ENCODE assay signal across 11 cellular contexts in genomic region chr1:169027607-169028320, GRCh38.
DNase-seq lines count a peak whose midpoint lies in the region; ATAC-seq, FAIRE-seq and TF ChIP-seq lines count a peak whose summit lies in the region.
"Had no signal": no experiment of that assay in that cellular context is flagged by ENCODE, and none has a peak within 500 bp of the region (broad histone marks: within the 10 kb centered on the region; RNA-seq: fewer than 3 reads in every experiment).

No MANE protein-coding gene starts in this region.

- intact Hi-C loops in GM12878 (cut with micrococcal nuclease; ENCODE audit: unreplicated experiment): loop anchor here (1.0 to 5.0 kb wide), 3 partner anchors 17 to 80 kb away; partner anchors contain the start of gene ATP1B1

- peak in 1 of 2 experiments; percentile 10; a peak in 1 of 4 replicates for TF ChIP-seq EP300 in GM12878 (IDR thresholded peaks at IDR 0.05; ENCODE audit: borderline replicate concordance in 1 of 2, control insufficient read depth in 1 of 2, low read depth in 2 of 2, low read length in 2 of 2)

- H3K9ac ChIP-seq in GM12878 (ENCODE audit: control insufficient read depth, insufficient read depth, low read length): no peak overlapping the region

- CTCF ChIA-PET in GM12878 (lab: Yijun Ruan, JAX): interaction anchor here (0.9 to 4.0 kb wide), 10 partner anchors 14 to 685 kb away, joined by 3 to 26 read pairs (median 5); no protein-coding TSS in a partner anchor

- H4K20me1 ChIP-seq in GM12878 (ENCODE audit: control insufficient read depth, insufficient read depth): no peaks in the 10 kb centered on the region
- no peaks in the 10 kb centered on the region for H4K20me1 ChIP-seq in hepatocyte (ENCODE audit: insufficient read depth, poor library complexity, severe bottlenecking)

- peak; percentile 66 for DNase-seq in ACHN
- no peak for DNase-seq in GM19239 (ENCODE audit: insufficient read length, low spot score)
- DNase-seq in GM12878 (ENCODE audit: low read depth, low spot score): peak; percentile 76
- no peak for DNase-seq in hepatocyte (ENCODE audit: low spot score)
- no peak for DNase-seq in T1000 (lab: John Stamatoyannopoulos, UW)
- DNase-seq in stimulated activated CD4-positive, alpha-beta T cell treated with anti-CD3 and anti-CD28 coated beads, Interleukin-2, amount 100 ng/mL, for 24 hours: no peak
- DNase-seq: brain microvascular endothelial cell, mesendoderm, NCI-H187 treated with DMSO at 0.1 percent for 48 hours had no signal

- POLR2A ChIA-PET in GM12878 (lab: Charles Lee): interaction anchor here (0.5 to 6.8 kb wide), 6 partner anchors 15 to 860 kb away, joined by 3 to 52 read pairs (median 4); no protein-coding TSS in a partner anchor

- RAD21 ChIA-PET in GM12878 (lab: Charles Lee; ENCODE audit: unreplicated experiment): interaction anchor here (1.0 to 9.0 kb wide), 13 partner anchors 15 to 391 kb away, joined by 3 to 112 read pairs (median 6); no protein-coding TSS in a partner anchor

- H3K36me3 ChIP-seq in GM12878 (ENCODE audit: control insufficient read depth in 2 of 2, insufficient read depth in 2 of 2, low read length in 1 of 2): no peaks in the 10 kb centered on the region
- H3K36me3 ChIP-seq in hepatocyte (replicated peaks; ENCODE audit: insufficient read depth, low read depth): no peaks in the 10 kb centered on the region
- H3K36me3 ChIP-seq: brain microvascular endothelial cell had no signal

- WGBS in GM12878 (ENCODE audit: insufficient coverage, insufficient replicate concordance, low lambda C conversion rate, missing lambda C conversion rate): 48% methylated on average over 8 of the region's 8 CpGs
- WGBS in hepatocyte (ENCODE audit: low lambda C conversion rate, missing lambda C conversion rate): 70% methylated on average over 8 of the region's 8 CpGs

- H3K27me3 ChIP-seq in GM12878 (replicated peaks in 1 of 2; ENCODE audit: control insufficient read depth in 2 of 2, insufficient read depth in 2 of 2, low read length in 1 of 2) (no peaks in the 10 kb centered on the region), hepatocyte (no peaks in the 10 kb centered on the region)
- H3K27me3 ChIP-seq: brain microvascular endothelial cell had no signal

- ATAC-seq in HG02981 (IDR thresholded peaks at IDR 0.05; ENCODE audit: unreplicated experiment): peak; percentile 52
- peak; percentile 73 for ATAC-seq in GM12878
- no peak for ATAC-seq in HG02610 (IDR thresholded peaks at IDR 0.05; ENCODE audit: unreplicated experiment)

- no peak overlapping the region for H3K4me2 ChIP-seq in GM12878 (ENCODE audit: control insufficient read depth, insufficient read depth)
- no peak overlapping the region for H3K4me2 ChIP-seq in hepatocyte

- H3K27ac ChIP-seq in GM12878 (ENCODE audit: control insufficient read depth, insufficient read depth): no peak overlapping the region
- H3K27ac ChIP-seq in hepatocyte: no peak overlapping the region
- H3K27ac ChIP-seq: brain microvascular endothelial cell had no signal

- H3K9me2 ChIP-seq in hepatocyte (replicated peaks; ENCODE audit: insufficient read depth): no peaks in the 10 kb centered on the region

- H3K4me1 ChIP-seq in GM12878 (ENCODE audit: control insufficient read depth, insufficient read depth, low read length) (peaks cover 15% of the 10 kb centered on the region), hepatocyte (ENCODE audit: insufficient read depth) (no peaks in the 10 kb centered on the region)

- BruUV-seq in GM12878 (replicated peaks; lab: Mats Ljungman, UMichigan): no TSS peak

- TF ChIP-seq POLR2A in GM12878 (IDR thresholded peaks at IDR 0.05; ENCODE audit: low read depth, low read length): no peak

- FAIRE-seq in GM19239 (lab: Jason Lieb, UNC): peak; percentile 94
- no peak for FAIRE-seq in GM12878 (lab: Jason Lieb, UNC)

- TF ChIP-seq CTCF in GM12878 (IDR thresholded peaks at IDR 0.05 in 2 of 3, conservative IDR thresholded peaks at IDR 0.05 in 1 of 3; ENCODE audit: control insufficient read depth in 2 of 3, extremely low read depth in 1 of 3, insufficient read depth in 1 of 3, low read depth in 3 of 3, low read length in 3 of 3) (no peak), hepatocyte (IDR thresholded peaks at IDR 0.05; ENCODE audit: poor library complexity) (no peak)

- no peak overlapping the region for H2AFZ ChIP-seq in GM12878 (ENCODE audit: control insufficient read depth, low read depth, low read length)
- H2AFZ ChIP-seq in hepatocyte: no peak overlapping the region

- H3K79me2 ChIP-seq in GM12878 (ENCODE audit: control insufficient read depth, insufficient read depth, low read length): no peaks in the 10 kb centered on the region
- H3K79me2 ChIP-seq in hepatocyte: no peaks in the 10 kb centered on the region

- no peak overlapping the region for H3K4me3 ChIP-seq in GM12878
- H3K4me3 ChIP-seq in hepatocyte: no peak overlapping the region

- SMC1A ChIA-PET in GM12878 (lab: Charles Lee; ENCODE audit: uncharacterized antibody, unreplicated experiment): interaction anchor here (0.5 to 13.7 kb wide), 13 partner anchors 8 to 133 kb away, joined by 3 to 343 read pairs (median 4); no protein-coding TSS in a partner anchor

- no peaks in the 10 kb centered on the region for H3K9me3 ChIP-seq in GM12878 (replicated peaks; ENCODE audit: control insufficient read depth, insufficient read depth, low read length)
- no peaks in the 10 kb centered on the region for H3K9me3 ChIP-seq in hepatocyte (ENCODE audit: low read depth)

- in situ Hi-C loops in ACHN (cut with HindIII; ENCODE audit: low pct_ligation_motif_present, low pct_unique_long_range_greater_than_20kb, low sequenced_read_pairs): no loop called here
- in situ Hi-C loops in GM12878 (cut with MboI): no loop called here

- TF ChIP-seq RAD21 in GM12878 (IDR thresholded peaks at IDR 0.05; ENCODE audit: insufficient read depth, low read depth, low read length): no peak

TF ChIP-seq in GM12878, 131 proteins besides CTCF, POLR2A, EP300 and RAD21 (continues in another document):
- TF ChIP-seq RUNX3 (IDR thresholded peaks at IDR 0.05; ENCODE audit: low read length): peak; percentile 50
- peak; percentile 42 for TF ChIP-seq PKNOX1 (IDR thresholded peaks at IDR 0.05)
- peak; percentile 59 for TF ChIP-seq CUX1 (IDR thresholded peaks at IDR 0.05; ENCODE audit: insufficient replicate concordance, low read depth, low read length)
- TF ChIP-seq BHLHE40 (IDR thresholded peaks at IDR 0.05; ENCODE audit: borderline replicate concordance in 1 of 2, low read depth in 2 of 2, low read length in 1 of 2): peak; percentile 3 to 57; a peak in 1 of 4 replicates
- TF ChIP-seq PBX3 (IDR thresholded peaks at IDR 0.05; ENCODE audit: insufficient replicate concordance, low read depth, low read length): no peak
- peak; percentile 78 for TF ChIP-seq NR2F1 (conservative IDR thresholded peaks at IDR 0.05)
- peak; percentile 57; the same call in 1 of the 2 replicates for TF ChIP-seq ESRRA (IDR thresholded peaks at IDR 0.05; ENCODE audit: low read length)

Comparison
In these comparisons a context has a peak if more than half of its experiments do, and no peak if none do; other contexts are left out.
1. DNase-seq: peak in ACHN (single experiment) and GM12878 (single experiment); none in GM19239 (single experiment), hepatocyte (single experiment), T1000 (single experiment) and stimulated activated CD4-positive, alpha-beta T cell treated with anti-CD3 and anti-CD28 coated beads, Interleukin-2, amount 100 ng/mL, for 24 hours (0 of 2).